In genomic region chr17:36740157-36740556, GRCh38 we compare ENCODE assay signal across 2 cellular contexts.
A peak's percentile ranks its signal among the peaks of the same experiment; 100 is the strongest.
TF ChIP-seq lines count a peak whose summit lies in the region.

No MANE protein-coding gene starts in this region.

TF ChIP-seq in SK-N-SH, 30 proteins besides CTCF, POLR2A, EP300 and RAD21:
- TF ChIP-seq PBX3 (IDR thresholded peaks at IDR 0.05) (peak; percentile 29; the same call in 1 of the 2 replicates), GATA2 (CRISPR knock-in tag; IDR thresholded peaks at IDR 0.05) (peak; percentile 84), RCOR1 (IDR thresholded peaks at IDR 0.05; ENCODE audit: low read length) (peak; percentile 74), CHD2 (IDR thresholded peaks at IDR 0.05; ENCODE audit: low read length, partially characterized antibody) (peak; percentile 87), MAX (IDR thresholded peaks at IDR 0.05; ENCODE audit: low read depth) (no peak), SIN3A (IDR thresholded peaks at IDR 0.05; ENCODE audit: borderline replicate concordance, low read depth, low read length) (no peak), USF2 (IDR thresholded peaks at IDR 0.05; ENCODE audit: borderline replicate concordance, low read depth, low read length) (peak; percentile 34; the same call in 1 of the 2 replicates), YY1 (IDR thresholded peaks at IDR 0.05; ENCODE audit: low read depth) (no peak), TCF12 (IDR thresholded peaks at IDR 0.05) (peak; percentile 61; the same call in 1 of the 2 replicates), ZBTB33 (IDR thresholded peaks at IDR 0.05; ENCODE audit: borderline replicate concordance, low read depth) (no peak), JUND (IDR thresholded peaks at IDR 0.05) (no peak), ELF1 (IDR thresholded peaks at IDR 0.05) (no peak), NFIC (IDR thresholded peaks at IDR 0.05; ENCODE audit: borderline replicate concordance) (no peak), MXI1 (IDR thresholded peaks at IDR 0.05; ENCODE audit: low read depth, low read length) (peak; percentile 49; the same call in 1 of the 2 replicates), FOXJ3 (CRISPR knock-in tag; IDR thresholded peaks at IDR 0.05) (peak; percentile 86), USF1 (IDR thresholded peaks at IDR 0.05; ENCODE audit: borderline replicate concordance, low read depth) (no peak; the same call in 1 of the 2 replicates)

TF ChIP-seq in H1, 55 proteins besides CTCF, POLR2A, EP300 and RAD21 (continued from another document):
- no peak for TF ChIP-seq FOSL1 (IDR thresholded peaks at IDR 0.05; ENCODE audit: insufficient read depth, low read depth, low read length)
- TF ChIP-seq MAFK (IDR thresholded peaks at IDR 0.05; ENCODE audit: low read depth, low read length): no peak
- TF ChIP-seq USF2 (IDR thresholded peaks at IDR 0.05; ENCODE audit: low read length): no peak
- TF ChIP-seq TCF12 (IDR thresholded peaks at IDR 0.05; ENCODE audit: low read depth, low read length): no peak
- TF ChIP-seq CBX5 (IDR thresholded peaks at IDR 0.05; ENCODE audit: low read depth, low read length): no peak
